In genomic region chr3:183178833-183179549, GRCh38 we compare ENCODE assay signal across 8 cellular contexts. TPM values are rescaled to one million over a fixed set of nuclear protein-coding genes. Genes with fewer than 3 reads are reported as not detected.
DNase-seq lines count a peak whose midpoint lies in the region; ATAC-seq and TF ChIP-seq lines count a peak whose summit lies in the region.

No MANE protein-coding gene starts in this region.

- no peaks in the 10 kb centered on the region for H3K79me2 ChIP-seq in OCI-LY7 (ENCODE audit: insufficient read depth, low read depth, low read length)

- H3K36me3 ChIP-seq in duodenal mucosa (ENCODE audit: control insufficient read depth in 1 of 2, insufficient read depth in 2 of 2, low read length in 2 of 2) (no peaks in the 10 kb centered on the region), OCI-LY7 (ENCODE audit: insufficient read depth, low read length) (no peaks in the 10 kb centered on the region)

- no peak overlapping the region for H3K27ac ChIP-seq in duodenal mucosa (ENCODE audit: low read depth, low read length)
- H3K27ac ChIP-seq in OCI-LY7 (ENCODE audit: low read depth, low read length, poor library complexity, severe bottlenecking): no peak overlapping the region

- no TSS peak for BruUV-seq in OCI-LY7 (replicated peaks; lab: Mats Ljungman, UMichigan)

- peak; percentile 52 for ATAC-seq in HG03460 (IDR thresholded peaks at IDR 0.05; ENCODE audit: unreplicated experiment)
- ATAC-seq in HG03469 (IDR thresholded peaks at IDR 0.05; ENCODE audit: unreplicated experiment): no peak

- H3K27me3 ChIP-seq in duodenal mucosa (ENCODE audit: control insufficient read depth in 1 of 2, insufficient read depth in 2 of 2, low read length in 2 of 2): peaks cover 25 to 35% of the 10 kb centered on the region in 2 donors

- DNase-seq in GM10248 (ENCODE audit: extremely low spot score) (peak; percentile 69), medulla oblongata (ENCODE audit: extremely low spot score) (peak; percentile 43), OCI-LY7 (ENCODE audit: low spot score) (no peak)
- DNase-seq in activated CD4-positive, alpha-beta T cell treated with anti-CD3 and anti-CD28 coated beads for 48 hours: peak; percentile 74
- peak; percentile 19 to 35 for DNase-seq in stimulated activated CD8-positive, alpha-beta memory T cell treated with anti-CD3 and anti-CD28 coated beads, Interleukin-15, amount 100 ng/mL, for 48 hours (ENCODE audit: low read depth in 2 of 2)

- H2AFZ ChIP-seq in OCI-LY7 (ENCODE audit: low read length): no peak overlapping the region

- H3K4me1 ChIP-seq in duodenal mucosa (ENCODE audit: control insufficient read depth in 1 of 2, insufficient read depth in 2 of 2, low read length in 2 of 2) (peaks cover 9 to 15% of the 10 kb centered on the region in 2 donors), OCI-LY7 (ENCODE audit: insufficient read depth, low read length, poor library complexity, severe bottlenecking) (no peaks in the 10 kb centered on the region)

- H3K9ac ChIP-seq in duodenal mucosa (ENCODE audit: low read depth in 1 of 2, low read length in 2 of 2): peak overlapping the region in 1 of 2 donors; percentile 10

- CTCF ChIA-PET in GM10248 (lab: Yijun Ruan, JAX): interaction anchor here (1.0 to 2.8 kb wide), 8 partner anchors 14 to 213 kb away, joined by 3 to 18 read pairs (median 5); partner anchors contain the start of gene LAMP3
- CTCF ChIA-PET in OCI-LY7 (lab: Charles Lee; ENCODE audit: unreplicated experiment): no interaction called here

- TF ChIP-seq CTCF in GM10248 (IDR thresholded peaks at IDR 0.05; ENCODE audit: control extremely low read depth, extremely low read depth, low read depth, missing control alignments) (peak; percentile 54), OCI-LY7 (conservative IDR thresholded peaks at IDR 0.05; ENCODE audit: low read length) (no peak)

- no peaks in the 10 kb centered on the region for H3K9me2 ChIP-seq in OCI-LY7 (ENCODE audit: insufficient read depth, low read length)

- POLR2A ChIA-PET in GM10248 (lab: Yijun Ruan, JAX) (interaction anchor here (0.5 kb wide), 1 partner anchor 28 kb away, joined by 3 read pairs; no protein-coding TSS in a partner anchor), OCI-LY7 (lab: Charles Lee) (no interaction called here)

- H3K9me3 ChIP-seq in duodenal mucosa (ENCODE audit: control insufficient read depth in 1 of 2, low read length in 2 of 2): no peaks in the 10 kb centered on the region
- H3K9me3 ChIP-seq in OCI-LY7 (ENCODE audit: low read length): no peaks in the 10 kb centered on the region

- H3K4me2 ChIP-seq in OCI-LY7 (ENCODE audit: low read length): no peak overlapping the region

- no peaks in the 10 kb centered on the region for H4K20me1 ChIP-seq in OCI-LY7 (ENCODE audit: insufficient read depth, low read length)

- H3K4me3 ChIP-seq in duodenal mucosa (ENCODE audit: low read depth in 1 of 2, low read length in 2 of 2) (peak overlapping the region; percentile 67 to 73), OCI-LY7 (ENCODE audit: low read depth, low read length, poor library complexity, severe bottlenecking) (no peak overlapping the region)

- intact Hi-C loops in OCI-LY7 (cut with micrococcal nuclease; ENCODE audit: unreplicated experiment): no loop called here

RNA-seq across cellular contexts. Expression of gene LAMP3, which starts 16.5 kb away (rescaled TPM):
- total RNA-seq in OCI-LY7 (2014; rRNA removed; shearing (Covaris generic)): not detected in 2 replicates
- not detected in 2 replicates for total RNA-seq in OCI-LY7 (2022)
